In the genomic region with DNA sequence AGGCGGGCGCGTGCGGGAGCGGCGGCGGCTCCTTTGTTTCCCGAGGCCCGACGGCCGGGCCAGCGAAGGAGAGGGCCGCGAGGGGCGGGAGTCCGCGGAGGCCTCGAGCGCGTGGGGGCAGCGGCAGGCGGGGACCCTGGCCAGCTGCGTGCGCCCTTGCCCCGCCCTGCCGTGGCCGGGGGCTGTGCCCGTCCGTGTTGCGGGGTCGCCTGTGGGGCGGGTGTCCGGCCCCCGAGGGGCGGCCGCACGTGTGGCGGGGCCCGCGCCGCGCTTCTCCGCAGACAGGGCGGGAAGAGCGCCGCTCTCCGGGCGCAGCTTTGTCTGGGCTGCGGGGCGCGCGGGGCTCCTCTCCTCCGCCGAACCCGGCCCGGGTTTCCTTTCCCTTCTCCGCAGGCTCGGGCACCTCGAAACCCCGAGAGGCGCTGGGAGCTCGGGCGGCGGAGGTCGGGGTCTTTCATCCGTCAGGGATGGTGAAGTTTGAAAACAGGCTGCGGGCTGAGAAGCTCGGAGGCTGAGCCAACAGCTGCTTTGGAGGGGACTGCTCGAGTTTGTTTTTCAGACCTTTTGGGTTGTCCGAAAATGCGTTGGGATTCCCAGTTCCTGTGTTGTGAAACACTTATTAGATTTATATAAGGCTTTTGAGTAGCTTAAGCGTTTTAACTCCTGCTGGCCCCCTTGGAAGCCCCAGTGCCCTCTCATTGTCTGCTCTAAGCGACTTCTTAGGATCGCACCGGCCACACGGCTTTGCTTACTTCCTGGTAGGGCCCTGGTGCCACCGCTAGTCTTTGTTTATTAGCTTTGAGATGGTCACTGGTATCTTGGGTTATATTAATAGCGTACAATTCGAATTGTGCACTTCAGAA, we compare ENCODE assay signal across 8 cellular contexts. TPM values are rescaled to one million over a fixed set of nuclear protein-coding genes. Genes with fewer than 3 reads are reported as not detected.
A peak's percentile ranks its signal among the peaks of the same experiment; 100 is the strongest.
DNase-seq lines count a peak whose midpoint lies in the region; ATAC-seq and TF ChIP-seq lines count a peak whose summit lies in the region.

No MANE protein-coding gene starts in this region.

- peak overlapping the region; percentile 87 for H3K4me3 ChIP-seq in HFF-Myc (replicated peaks; ENCODE audit: low read depth, low read length)
- H3K4me3 ChIP-seq in WI38 (ENCODE audit: low read depth, low read length), result peak overlapping the region; percentile 84
- H3K4me3 ChIP-seq in lower leg skin (ENCODE audit: low read depth, poor library complexity, severe bottlenecking), result peak overlapping the region; percentile 92

- 0 to 1% methylated on average over 37 to 58 of the region's 79 CpGs for WGBS in lower leg skin, 2 donors

- H3K27me3 Mint-ChIP-seq in stimulated activated naive B cell treated with anti-CD40 and anti-IgM and Interleukin-4, amounts not matched to agents 10 μg/mL and 1 μg/mL and 100 μg/mL, for 72 hours, result no peaks in the 10 kb centered on the region

- TF ChIP-seq POLR2A in lower leg skin (IDR thresholded peaks at IDR 0.05), result no peak

- peaks cover 0 to 6% of the 10 kb centered on the region in 2 donors for H3K36me3 Mint-ChIP-seq in stimulated activated naive B cell treated with anti-CD40 and anti-IgM and Interleukin-4, amounts not matched to agents 10 μg/mL and 1 μg/mL and 100 μg/mL, for 72 hours

- intact Hi-C loops in lower leg skin (cut with DNase I; ENCODE audit: low total_unique reads), result no loop called here

- no peaks in the 10 kb centered on the region for H3K9me3 Mint-ChIP-seq in stimulated activated naive B cell treated with anti-CD40 and anti-IgM and Interleukin-4, amounts not matched to agents 10 μg/mL and 1 μg/mL and 100 μg/mL, for 72 hours

- peak overlapping the region; percentile 98 for H3K27ac Mint-ChIP-seq in stimulated activated naive B cell treated with anti-CD40 and anti-IgM and Interleukin-4, amounts not matched to agents 10 μg/mL and 1 μg/mL and 100 μg/mL, for 72 hours

- H3K4me3 Mint-ChIP-seq in stimulated activated naive B cell treated with anti-CD40 and anti-IgM and Interleukin-4, amounts not matched to agents 10 μg/mL and 1 μg/mL and 100 μg/mL, for 72 hours, result peak overlapping the region; percentile 86 to 90

- peaks cover 55 to 77% of the 10 kb centered on the region in 2 donors for H3K4me1 Mint-ChIP-seq in stimulated activated naive B cell treated with anti-CD40 and anti-IgM and Interleukin-4, amounts not matched to agents 10 μg/mL and 1 μg/mL and 100 μg/mL, for 72 hours

- no peak for DNase-seq in HFF-Myc (ENCODE audit: extremely low read depth, low read depth)
- DNase-seq in NCI-H2029 (lab: John Stamatoyannopoulos, UW), result peak; percentile 25
- peak; percentile 75 for DNase-seq in ecto neural progenitor cell (ENCODE audit: low spot score)
- peak in 1 of 2 donors; percentile 92 for DNase-seq in lower leg skin (ENCODE audit: low spot score in 2 of 2)
- DNase-seq in stimulated activated naive B cell treated with anti-CD40 and anti-IgM and Interleukin-4, amounts not matched to agents 10 μg/mL and 1 μg/mL and 100 μg/mL, for 72 hours, result no peak
- no peak for DNase-seq in NCI-H226

- peak; percentile 14 to 17 for ATAC-seq in stimulated activated naive B cell treated with anti-CD40 and anti-IgM and Interleukin-4, amounts not matched to agents 10 μg/mL and 1 μg/mL and 100 μg/mL, for 72 hours (replicated peaks)

- TF ChIP-seq CTCF in GM12872 (IDR thresholded peaks at IDR 0.05; ENCODE audit: insufficient read depth, low read depth, low read length) (peak; percentile 36; the same call in 1 of the 3 replicates), HFF-Myc (IDR thresholded peaks at IDR 0.05; ENCODE audit: low read depth, low read length, missing control alignments) (no peak), WI38 (IDR thresholded peaks at IDR 0.05; ENCODE audit: low read depth, low read length) (no peak), lower leg skin (IDR thresholded peaks at IDR 0.05) (peak in 1 of 3 donors; percentile 8)

RNA-seq across cellular contexts. Expression of a gene that starts 0.8 kb away (rescaled TPM):
- total RNA-seq in lower leg skin, result 10 to 100 TPM; 43.9 to 66.5 (median 55.0) TPM

Comparison
In these comparisons a context has a peak if more than half of its experiments do, and no peak if none do; other contexts are left out.
1. DNase-seq: peak in NCI-H2029 (single experiment) and ecto neural progenitor cell (single experiment); none in HFF-Myc (single experiment), stimulated activated naive B cell treated with anti-CD40 and anti-IgM and Interleukin-4, amounts not matched to agents 10 μg/mL and 1 μg/mL and 100 μg/mL, for 72 hours (single experiment) and NCI-H226 (single experiment).
2. Peak in every context shown above with its lines, with median percentiles within 50 percentile points of each other: H3K4me3 ChIP-seq.